ENCODE assay signal across 13 cellular contexts in genomic region chr3:123089611-123090301, GRCh38.
DNase-seq lines count a peak whose midpoint lies in the region; ATAC-seq and FAIRE-seq lines count a peak whose summit lies in the region.
"Had no signal": no experiment of that assay in that cellular context is flagged by ENCODE, and none has a peak within 500 bp of the region (broad histone marks: within the 10 kb centered on the region; RNA-seq: fewer than 3 reads in every experiment).

No MANE protein-coding gene starts in this region.

- FAIRE-seq in HTR-8/SVneo (lab: Jason Lieb, UNC) = no peak

- DNase-seq in DMS 273 treated with DMSO at 0.1 percent for 48 hours (lab: John Stamatoyannopoulos, UW) (peak; percentile 71), caudate nucleus (lab: John Stamatoyannopoulos, UW) (peak in 58 of 61 donors; percentile 8 to 89 (median 56)), islet precursor cell (peak; percentile 43), putamen (ENCODE audit: low spot score) (peak; percentile 78), SHP77 (lab: John Stamatoyannopoulos, UW) (no peak), NCI-H226 (no peak), HTR-8/SVneo (ENCODE audit: insufficient read length, low spot score) (no peak)
- DNase-seq: activated CD4-positive, alpha-beta T cell treated with anti-CD3 and anti-CD28 coated beads, Interleukin-2, amount 10 ng/mL, durations not matched to agents 24 days and 14 days; activated naive CD4-positive, alpha-beta T cell treated with anti-CD3 and anti-CD28 coated beads, Interleukin-2, amount 50 U/mL, for 16 hours; CD4-positive, alpha-beta memory T cell; NCI-H2171 treated with DMSO at 0.1 percent for 48 hours had no signal

- H3K27ac ChIP-seq in caudate nucleus (ENCODE audit: low read depth, low read length) = no peak overlapping the region
- H3K27ac ChIP-seq: SJSA1 had no signal

- no peak for ATAC-seq in GM19328 (IDR thresholded peaks at IDR 0.05; ENCODE audit: unreplicated experiment)

Comparison
In these comparisons a context has a peak if more than half of its experiments do, and no peak if none do; other contexts are left out.
1. DNase-seq: peak in DMS 273 treated with DMSO at 0.1 percent for 48 hours (single experiment), caudate nucleus (58 of 61), islet precursor cell (single experiment) and putamen (single experiment); none in SHP77 (0 of 2), NCI-H226 (single experiment) and HTR-8/SVneo (single experiment).